In the genomic region with DNA sequence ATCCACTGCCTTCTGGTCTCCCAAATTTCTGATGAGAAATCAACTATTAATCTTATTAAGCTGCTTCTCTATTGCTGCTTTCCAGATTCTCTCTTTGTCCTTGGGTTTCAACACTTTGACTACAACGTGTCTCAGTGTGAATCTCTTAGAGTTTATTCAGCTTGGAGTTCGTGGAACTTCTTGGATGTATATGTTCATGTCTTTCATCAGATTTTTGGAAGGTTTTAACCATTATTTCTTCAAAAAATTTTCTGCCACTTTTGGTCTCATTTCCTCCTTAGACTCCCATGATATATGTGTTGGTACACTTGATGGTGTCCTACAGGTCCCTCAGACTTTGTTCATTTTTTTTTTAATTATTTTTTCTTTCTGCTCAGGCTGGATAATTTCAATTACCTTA, we compare ENCODE assay signal across 28 cellular contexts. TPM values are rescaled to one million over a fixed set of nuclear protein-coding genes. Genes with fewer than 3 reads are reported as not detected.
"Had no signal": no experiment of that assay in that cellular context is flagged by ENCODE, and none has a peak within 500 bp of the region (broad histone marks: within the 10 kb centered on the region; RNA-seq: fewer than 3 reads in every experiment).

No MANE protein-coding gene starts in this region.

- H3K4me1 ChIP-seq: colonic mucosa, esophagus muscularis mucosa, foreskin keratinocyte, gastrocnemius medialis, gastroesophageal sphincter, heart left ventricle, heart right ventricle had no signal

- FAIRE-seq: colon, endometrium, endothelial cell of umbilical vein, frontal cortex had no signal

- H3K9me3 ChIP-seq: colonic mucosa had no signal

- H3K27ac ChIP-seq: colonic mucosa, coronary artery, dorsolateral prefrontal cortex, epithelial cell of prostate, esophagus muscularis mucosa, esophagus squamous epithelium, foreskin keratinocyte, gastrocnemius medialis, gastroesophageal sphincter, heart left ventricle, heart right ventricle had no signal

- H3K27me3 ChIP-seq: colonic mucosa, esophagus squamous epithelium, foreskin keratinocyte, gastrocnemius medialis, gastroesophageal sphincter, heart left ventricle, heart right ventricle had no signal

- H3K4me3 ChIP-seq: colonic mucosa, coronary artery, dorsolateral prefrontal cortex, esophagus muscularis mucosa, esophagus squamous epithelium, gastrocnemius medialis, gastroesophageal sphincter, heart left ventricle, heart right ventricle had no signal

- H3K36me3 ChIP-seq: colonic mucosa, esophagus muscularis mucosa, gastrocnemius medialis, gastroesophageal sphincter had no signal

- DNase-seq: colonic mucosa; cortex of kidney; dermis blood vessel endothelial cell; dorsolateral prefrontal cortex; effector CD4-positive, alpha-beta T cell; effector CD8-positive, alpha-beta T cell; effector memory CD4-positive, alpha-beta T cell; effector memory CD8-positive, alpha-beta T cell; endodermal cell; erythroblast; esophagus squamous epithelium; foreskin fibroblast; foreskin keratinocyte; foreskin melanocyte; gastrocnemius medialis; glutamatergic neuron; head of caudate nucleus; heart left ventricle; heart right ventricle had no signal

- ATAC-seq: effector memory CD8-positive, alpha-beta T cell; esophagus mucosa; foreskin keratinocyte; gastrocnemius medialis; gastroesophageal sphincter; heart left ventricle; heart right ventricle had no signal

RNA-seq across cellular contexts. Expression of gene TICRR, which starts 36.0 kb away (rescaled TPM):
- total RNA-seq: gastrocnemius medialis had no signal
